22 cellular contexts compared by ENCODE assay signal in the genomic region with DNA sequence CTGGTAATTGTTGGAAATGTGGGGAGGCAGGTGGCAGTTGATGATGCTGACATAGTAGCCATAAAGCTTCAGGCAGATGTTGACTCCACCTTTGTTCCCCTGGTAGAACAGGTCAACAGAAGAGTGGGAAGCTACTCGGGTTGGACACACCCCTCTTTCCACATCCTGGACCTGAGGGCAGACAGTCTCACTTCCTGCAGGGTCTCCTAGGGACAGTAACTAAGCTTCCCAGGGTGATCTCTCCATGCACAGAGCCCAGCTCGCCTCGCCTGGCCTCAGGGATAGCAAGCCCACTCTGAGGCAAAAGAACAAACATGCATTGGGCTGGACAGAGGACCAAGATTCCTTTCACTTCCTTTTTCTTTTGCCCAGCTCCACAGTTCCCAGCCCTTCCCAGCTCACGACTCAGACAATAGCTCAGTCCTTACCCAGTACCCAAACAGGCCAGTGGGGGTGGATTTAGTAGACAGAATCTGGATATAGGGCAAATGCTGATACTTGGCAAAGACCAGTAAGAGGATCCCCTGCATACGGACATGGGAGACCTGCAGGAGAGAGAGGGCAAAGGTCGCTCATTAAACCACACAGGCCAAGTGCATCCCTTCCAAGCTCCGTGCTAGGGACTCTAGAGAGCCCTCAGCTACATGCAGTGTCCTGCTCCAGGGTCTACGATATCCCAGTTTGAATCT. TPM values are rescaled to one million over a fixed set of nuclear protein-coding genes. Genes with fewer than 3 reads are reported as not detected.
DNase-seq lines count a peak whose midpoint lies in the region; ATAC-seq and TF ChIP-seq lines count a peak whose summit lies in the region.
"Had no signal": no experiment of that assay in that cellular context is flagged by ENCODE, and none has a peak within 500 bp of the region (broad histone marks: within the 10 kb centered on the region; RNA-seq: fewer than 3 reads in every experiment).

No MANE protein-coding gene starts in this region.

- intact Hi-C loops in PC-3 (cut with micrococcal nuclease): no loop called here

- H3K4me1 Mint-ChIP-seq in activated CD8-positive, alpha-beta memory T cell treated with anti-CD3 and anti-CD28 coated beads, Interleukin-2, amount 10 ng/mL, durations not matched to agents 7 days and 5 days: peaks cover 10% of the 10 kb centered on the region

- 0 out of 2 replicates have a peak overlapping the region, but pooled peaks have one; percentile 11 for H3K27ac ChIP-seq in PC-3 (ENCODE audit: low read length)
- peak overlapping the region in 3 of 4 donors; percentile 22 to 96 (median 93) for H3K27ac ChIP-seq in upper lobe of left lung
- H3K27ac ChIP-seq in coronary artery: no peak overlapping the region
- H3K27ac ChIP-seq: C4-2B, pancreas had no signal

- no peak overlapping the region for H3K4me3 Mint-ChIP-seq in activated CD8-positive, alpha-beta memory T cell treated with anti-CD3 and anti-CD28 coated beads, Interleukin-2, amount 10 ng/mL, durations not matched to agents 7 days and 5 days
- H3K4me3 Mint-ChIP-seq: stimulated activated naive B cell treated with anti-CD40 and anti-IgM and Interleukin-4, amounts not matched to agents 10 μg/mL and 1 μg/mL and 100 μg/mL, for 72 hours had no signal

- H3K27me3 Mint-ChIP-seq in activated CD8-positive, alpha-beta memory T cell treated with anti-CD3 and anti-CD28 coated beads, Interleukin-2, amount 10 ng/mL, durations not matched to agents 7 days and 5 days: no peaks in the 10 kb centered on the region
- H3K27me3 Mint-ChIP-seq: stimulated activated naive B cell treated with anti-CD40 and anti-IgM and Interleukin-4, amounts not matched to agents 10 μg/mL and 1 μg/mL and 100 μg/mL, for 72 hours had no signal

- no peak overlapping the region for H3K9ac ChIP-seq in PC-3 (ENCODE audit: low read length)

- DNase-seq in activated CD8-positive, alpha-beta memory T cell treated with anti-CD3 and anti-CD28 coated beads, Interleukin-2, amount 10 ng/mL, durations not matched to agents 7 days and 5 days: no peak
- DNase-seq in activated CD8-positive, alpha-beta memory T cell treated with anti-CD3 and anti-CD28 coated beads, Interleukin-2, amount 50 U/mL, for 48 hours: no peak
- no peak for DNase-seq in PC-3
- no peak for DNase-seq in left lobe of liver (ENCODE audit: low spot score)
- no peak for DNase-seq in upper lobe of left lung
- no peak for DNase-seq in coronary artery (ENCODE audit: low spot score)
- no peak for DNase-seq in NCI-H1105 treated with DMSO at 0.1 percent for 48 hours (lab: John Stamatoyannopoulos, UW)
- DNase-seq: activated CD4-positive, alpha-beta T cell treated with anti-CD3 and anti-CD28 coated beads for 4 hours; activated gamma-delta T cell; amygdala; effector CD8-positive, alpha-beta T cell; HCEC 1CT; IMR-90; lower lobe of right lung; NCI-H2227 treated with DMSO at 0.1 percent for 48 hours; NK-92 treated with Interleukin-12 subunit alpha and Interleukin-12 subunit beta, amount 100 ng/mL, for 24 hours; pancreas; stimulated activated naive B cell treated with anti-CD40 and anti-IgM and Interleukin-4, amounts not matched to agents 10 μg/mL and 1 μg/mL and 100 μg/mL, for 72 hours; tibial artery had no signal

- peaks cover 5% of the 10 kb centered on the region for H3K36me3 Mint-ChIP-seq in activated CD8-positive, alpha-beta memory T cell treated with anti-CD3 and anti-CD28 coated beads, Interleukin-2, amount 10 ng/mL, durations not matched to agents 7 days and 5 days

- ATAC-seq in activated CD8-positive, alpha-beta memory T cell treated with anti-CD3 and anti-CD28 coated beads, Interleukin-2, amount 10 ng/mL, durations not matched to agents 7 days and 5 days: no peak
- peak; percentile 43 for ATAC-seq in PC-3
- ATAC-seq in left lobe of liver: peak; percentile 34
- no peak for ATAC-seq in upper lobe of left lung (ENCODE audit: low FRiP score in 2 of 2)
- no peak for ATAC-seq in GM19455 (IDR thresholded peaks at IDR 0.05; ENCODE audit: unreplicated experiment)
- ATAC-seq: lower lobe of right lung; pancreas; sciatic nerve; stimulated activated naive B cell treated with anti-CD40 and anti-IgM and Interleukin-4, amounts not matched to agents 10 μg/mL and 1 μg/mL and 100 μg/mL, for 72 hours had no signal

- no peaks in the 10 kb centered on the region for H3K9me3 Mint-ChIP-seq in activated CD8-positive, alpha-beta memory T cell treated with anti-CD3 and anti-CD28 coated beads, Interleukin-2, amount 10 ng/mL, durations not matched to agents 7 days and 5 days (ENCODE audit: low read depth)
- H3K9me3 Mint-ChIP-seq: stimulated activated naive B cell treated with anti-CD40 and anti-IgM and Interleukin-4, amounts not matched to agents 10 μg/mL and 1 μg/mL and 100 μg/mL, for 72 hours had no signal

- H3K4me3 ChIP-seq in PC-3 (ENCODE audit: low read length) (no peak overlapping the region), upper lobe of left lung (no peak overlapping the region), coronary artery (no peak overlapping the region)
- H3K4me3 ChIP-seq: lower lobe of right lung, pancreas, tibial artery had no signal

- H3F3A ChIP-seq in PC-3 (ENCODE audit: low read length, unreplicated experiment): no peaks in the 10 kb centered on the region

- H3K4me2 ChIP-seq in PC-3 (ENCODE audit: low read length): no peak overlapping the region

- BruUV-seq in PC-3 (replicated peaks; lab: Mats Ljungman, UMichigan): no TSS peak

- no peak overlapping the region for H2AFZ ChIP-seq in PC-3 (ENCODE audit: low read length)

- H4K20me1 ChIP-seq in PC-3 (ENCODE audit: low read length): no peaks in the 10 kb centered on the region

- TF ChIP-seq EP300 in upper lobe of left lung (IDR thresholded peaks at IDR 0.05): no peak

- H3K27ac Mint-ChIP-seq in activated CD8-positive, alpha-beta memory T cell treated with anti-CD3 and anti-CD28 coated beads, Interleukin-2, amount 10 ng/mL, durations not matched to agents 7 days and 5 days: peak overlapping the region; percentile 53
- H3K27ac Mint-ChIP-seq: stimulated activated naive B cell treated with anti-CD40 and anti-IgM and Interleukin-4, amounts not matched to agents 10 μg/mL and 1 μg/mL and 100 μg/mL, for 72 hours had no signal

- peaks cover 2% of the 10 kb centered on the region; the same call in 1 of the 2 replicates for H3K79me2 ChIP-seq in PC-3 (ENCODE audit: low read length)

- H3K9me3 ChIP-seq in PC-3 (ENCODE audit: low read length) (no peaks in the 10 kb centered on the region), upper lobe of left lung (no peaks in the 10 kb centered on the region)
- H3K9me3 ChIP-seq: lower lobe of right lung, pancreas, tibial artery had no signal

- WGBS in upper lobe of left lung, 2 donors: 69 to 73% methylated on average over 6 to 8 of the region's 8 CpGs

- CTCF ChIA-PET in activated CD8-positive, alpha-beta memory T cell treated with anti-CD3 and anti-CD28 coated beads, Interleukin-2, amount 10 ng/mL, durations not matched to agents 7 days and 5 days (lab: Charles Lee): interaction anchor here (1.0 to 1.2 kb wide), 2 partner anchors 61 to 144 kb away, joined by 3 to 4 read pairs; no protein-coding TSS in a partner anchor
- CTCF ChIA-PET in PC-3 (lab: Charles Lee): no interaction called here

- POLR2A ChIA-PET in PC-3 (lab: Charles Lee; ENCODE audit: unreplicated experiment): no interaction called here

- TF ChIP-seq CTCF in PC-3 (conservative IDR thresholded peaks at IDR 0.05; ENCODE audit: low read depth, low read length) (no peak), upper lobe of left lung (IDR thresholded peaks at IDR 0.05) (peak in 1 of 6 experiments; percentile 13), coronary artery (IDR thresholded peaks at IDR 0.05) (no peak)

- TF ChIP-seq POLR2A in upper lobe of left lung (IDR thresholded peaks at IDR 0.05): no peak

- H3K27me3 ChIP-seq in PC-3 (ENCODE audit: low read length): no peaks in the 10 kb centered on the region
- H3K27me3 ChIP-seq in upper lobe of left lung: no peaks in the 10 kb centered on the region
- H3K27me3 ChIP-seq: pancreas, tibial artery had no signal

- H3K9me2 ChIP-seq in PC-3 (replicated peaks; ENCODE audit: low read length): no peaks in the 10 kb centered on the region

- H3K36me3 ChIP-seq in PC-3 (ENCODE audit: low read depth, low read length): no peaks in the 10 kb centered on the region
- peaks cover 12 to 72% (median 38%) of the 10 kb centered on the region in 4 donors for H3K36me3 ChIP-seq in upper lobe of left lung

- H3K4me1 ChIP-seq in PC-3 (ENCODE audit: insufficient read depth, low read length) (peaks cover 6% of the 10 kb centered on the region), upper lobe of left lung (peaks cover 59 to 66% (median 60%) of the 10 kb centered on the region in 4 donors)
- H3K4me1 ChIP-seq: pancreas had no signal

RNA-seq across cellular contexts. Expression of a gene that starts 7.0 kb away (rescaled TPM):
- 10 to 100 TPM; 40.6 to 43.4 TPM for total RNA-seq in activated CD8-positive, alpha-beta memory T cell treated with anti-CD3 and anti-CD28 coated beads, Interleukin-2, amount 10 ng/mL, durations not matched to agents 7 days and 5 days
- total RNA-seq in PC-3 (2014; rRNA removed) (46.4 and 52.6 TPM in 2 replicates), left lobe of liver (11.9 TPM), upper lobe of left lung (100 to 1,000 TPM in 2 of 6 donors, 10 to 100 TPM in 4; 60.9 to 155 (median 84.6) TPM)

RNA-seq across cellular contexts. Expression of a gene that starts 16.9 kb away (rescaled TPM):
- 10 to 100 TPM; 50.6 to 58.4 TPM for total RNA-seq in activated CD8-positive, alpha-beta memory T cell treated with anti-CD3 and anti-CD28 coated beads, Interleukin-2, amount 10 ng/mL, durations not matched to agents 7 days and 5 days
- total RNA-seq in PC-3 (2014; rRNA removed): 76.4 and 90.7 TPM in 2 replicates
- total RNA-seq in left lobe of liver: 62.5 TPM
- total RNA-seq in upper lobe of left lung: 100 to 1,000 TPM; 186 to 358 (median 266) TPM

RNA-seq across cellular contexts. Expression of a gene that starts 53.2 kb away (rescaled TPM):
- 10 to 100 TPM; 42.1 to 69.1 TPM for total RNA-seq in activated CD8-positive, alpha-beta memory T cell treated with anti-CD3 and anti-CD28 coated beads, Interleukin-2, amount 10 ng/mL, durations not matched to agents 7 days and 5 days
- 31.2 and 31.5 TPM in 2 replicates for total RNA-seq in PC-3 (2014; rRNA removed)
- 29.0 TPM for total RNA-seq in left lobe of liver
- total RNA-seq in upper lobe of left lung: 10 to 100 TPM; 35.0 to 90.2 (median 53.4) TPM

RNA-seq across cellular contexts. Expression of a gene that starts 53.4 kb away (rescaled TPM):
- 10 to 100 TPM; 18.3 to 20.7 TPM for total RNA-seq in activated CD8-positive, alpha-beta memory T cell treated with anti-CD3 and anti-CD28 coated beads, Interleukin-2, amount 10 ng/mL, durations not matched to agents 7 days and 5 days
- total RNA-seq in PC-3 (2014; rRNA removed) (41.8 and 49.4 TPM in 2 replicates), left lobe of liver (33.7 TPM), upper lobe of left lung (100 to 1,000 TPM in 1 of 6 donors, 10 to 100 TPM in 5; 37.7 to 121 (median 65.8) TPM)

Comparison
In these comparisons a context has a peak if more than half of its experiments do, and no peak if none do; other contexts are left out.
1. ATAC-seq: peak in PC-3 (single experiment) and left lobe of liver (single experiment); none in activated CD8-positive, alpha-beta memory T cell treated with anti-CD3 and anti-CD28 coated beads, Interleukin-2, amount 10 ng/mL, durations not matched to agents 7 days and 5 days (single experiment), upper lobe of left lung (0 of 2) and GM19455 (single experiment).
2. H3K27ac ChIP-seq: peak in PC-3 (single experiment) and upper lobe of left lung (3 of 4); none in coronary artery (0 of 2).